In the genomic region with DNA sequence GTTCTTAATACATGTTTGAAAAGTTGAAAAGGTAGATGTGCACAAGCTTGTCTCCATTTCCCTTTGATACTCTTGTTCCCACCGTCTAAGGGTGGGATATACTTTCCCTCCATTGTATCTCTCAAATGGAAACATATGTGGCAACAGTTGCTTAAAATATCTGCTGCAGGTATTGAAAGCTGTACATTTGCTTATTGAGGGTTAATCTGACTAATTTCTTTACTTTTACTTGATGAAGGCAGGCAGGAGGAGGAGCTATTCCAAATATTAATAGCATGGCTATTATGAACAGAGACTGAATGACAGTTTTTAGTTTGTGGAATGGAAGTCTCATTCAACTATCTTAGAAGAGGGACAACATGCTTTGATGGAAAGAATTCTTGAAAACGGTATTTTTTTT, we compare ENCODE assay signal across 30 cellular contexts.
"Had no signal": no experiment of that assay in that cellular context is flagged by ENCODE, and none has a peak within 500 bp of the region (broad histone marks: within the 10 kb centered on the region; RNA-seq: fewer than 3 reads in every experiment).

No MANE protein-coding gene starts in this region.

- H3K4me2 ChIP-seq: SK-N-SH had no signal

- H3K9ac ChIP-seq: SK-N-SH had no signal

- H3K36me3 Mint-ChIP-seq: activated CD4-positive, alpha-beta memory T cell treated with anti-CD3 and anti-CD28 coated beads for 36 hours; activated naive CD4-positive, alpha-beta T cell treated with anti-CD3 and anti-CD28 coated beads, Interleukin-2, amount 10 ng/mL, durations not matched to agents 7 days and 5 days; activated naive CD8-positive, alpha-beta T cell; brain had no signal

- FAIRE-seq: bronchial epithelial cell, colon had no signal

- H3K27ac ChIP-seq: SJSA1, VCaP had no signal

- H3K27ac Mint-ChIP-seq: activated B cell treated with CpG ODN at 0.5 μM for 24 hours; activated CD4-positive, alpha-beta memory T cell treated with anti-CD3 and anti-CD28 coated beads for 36 hours; activated naive CD4-positive, alpha-beta T cell treated with anti-CD3 and anti-CD28 coated beads, Interleukin-2, amount 10 ng/mL, durations not matched to agents 7 days and 5 days; activated naive CD8-positive, alpha-beta T cell; activated naive CD8-positive, alpha-beta T cell treated with anti-CD3 and anti-CD28 coated beads, Interleukin-2, amount 50 U/mL, for 24 hours; brain had no signal

- ATAC-seq: activated naive CD8-positive, alpha-beta T cell treated with anti-CD3 and anti-CD28 coated beads, Interleukin-2, amount 50 U/mL, for 24 hours; Panc1 had no signal

- H3K4me3 ChIP-seq: SJSA1 had no signal

- H3K9me3 Mint-ChIP-seq: activated B cell treated with CpG ODN at 0.5 μM for 24 hours; activated CD4-positive, alpha-beta memory T cell treated with anti-CD3 and anti-CD28 coated beads for 36 hours; activated naive CD4-positive, alpha-beta T cell treated with anti-CD3 and anti-CD28 coated beads, Interleukin-2, amount 10 ng/mL, durations not matched to agents 7 days and 5 days; activated naive CD8-positive, alpha-beta T cell treated with anti-CD3 and anti-CD28 coated beads, Interleukin-2, amount 50 U/mL, for 24 hours; brain had no signal

- H3K4me1 Mint-ChIP-seq: activated B cell treated with CpG ODN at 0.5 μM for 24 hours; activated naive CD4-positive, alpha-beta T cell treated with anti-CD3 and anti-CD28 coated beads, Interleukin-2, amount 10 ng/mL, durations not matched to agents 7 days and 5 days had no signal

- H3K4me3 Mint-ChIP-seq: activated B cell treated with CpG ODN at 0.5 μM for 24 hours; activated CD4-positive, alpha-beta memory T cell treated with anti-CD3 and anti-CD28 coated beads for 36 hours; activated naive CD4-positive, alpha-beta T cell treated with anti-CD3 and anti-CD28 coated beads, Interleukin-2, amount 10 ng/mL, durations not matched to agents 7 days and 5 days; activated naive CD8-positive, alpha-beta T cell; activated naive CD8-positive, alpha-beta T cell treated with anti-CD3 and anti-CD28 coated beads, Interleukin-2, amount 50 U/mL, for 24 hours; brain had no signal

- H3K9me3 ChIP-seq: SJSA1, SK-N-SH had no signal

- H3K4me1 ChIP-seq: SJSA1 had no signal

- H3K36me3 ChIP-seq: SJSA1 had no signal

- DNase-seq: activated B cell treated with CpG ODN at 0.5 μM for 24 hours; activated CD4-positive, alpha-beta memory T cell treated with anti-CD3 and anti-CD28 coated beads for 36 hours; activated CD4-positive, alpha-beta T cell treated with anti-CD3 and anti-CD28 coated beads for 4 hours; activated CD4-positive, alpha-beta T cell treated with anti-CD3 and anti-CD28 coated beads, Interleukin-2, amount 50 U/mL, for 1 hour; activated CD4-positive, CD25-positive, alpha-beta regulatory T cell treated with anti-CD3 and anti-CD28 coated beads, Interleukin-2, amount 50 U/mL, for 72 hours; activated CD8-positive, alpha-beta memory T cell treated with anti-CD3 and anti-CD28 coated beads, Interleukin-2, amount 50 U/mL, for 4 hours; activated effector memory CD4-positive, alpha-beta T cell treated with Interleukin-2 at 50 U/mL for 16 hours; activated naive CD4-positive, alpha-beta T cell treated with anti-CD3 and anti-CD28 coated beads, Interleukin-2, amount 10 ng/mL, durations not matched to agents 7 days and 5 days; activated naive CD8-positive, alpha-beta T cell treated with anti-CD3 and anti-CD28 coated beads, Interleukin-2, amount 50 U/mL, for 24 hours; activated T-cell treated with anti-CD3 and anti-CD28 coated beads for 4 hours; activated T-cell treated with anti-CD3 and anti-CD28 coated beads, Interleukin-2, amount 50 U/mL, for 48 hours; anterior cingulate cortex; central memory CD4-positive, alpha-beta T cell; NCI-H1105; NCI-H1417 treated with DMSO at 0.1 percent for 48 hours; NCI-H187 treated with DMSO at 0.1 percent for 48 hours; NCI-H2081; NCI-H226; NCI-H446 treated with DMSO at 0.1 percent for 48 hours; SHP77 treated with DMSO at 0.1 percent for 48 hours; SK-N-SH; T-helper 2 cell; T-helper 9 cell had no signal

- H3K27me3 Mint-ChIP-seq: activated B cell treated with CpG ODN at 0.5 μM for 24 hours had no signal
